ENCODE assay signal across 12 cellular contexts in the genomic region with DNA sequence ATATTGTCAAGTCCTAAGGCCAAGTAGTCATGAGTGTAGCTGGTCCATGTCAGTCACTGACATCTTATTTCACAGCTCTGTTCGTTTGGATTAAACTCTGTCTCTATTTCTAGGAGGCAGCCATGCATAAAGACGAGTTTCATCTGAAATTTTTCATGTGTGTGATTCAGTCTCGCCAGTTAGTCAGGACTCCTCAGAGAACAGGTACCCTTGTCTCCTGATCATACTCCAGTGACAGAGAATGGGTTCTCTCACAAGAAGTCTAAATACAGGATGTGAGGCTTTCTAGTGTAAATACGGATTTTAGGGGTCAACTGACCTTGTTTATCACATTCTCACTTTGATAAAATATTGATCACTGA. TPM values are rescaled to one million over a fixed set of nuclear protein-coding genes. Genes with fewer than 3 reads are reported as not detected.
DNase-seq lines count a peak whose midpoint lies in the region; ATAC-seq and TF ChIP-seq lines count a peak whose summit lies in the region.
"Had no signal": no experiment of that assay in that cellular context is flagged by ENCODE, and none has a peak within 500 bp of the region (broad histone marks: within the 10 kb centered on the region; RNA-seq: fewer than 3 reads in every experiment).

No MANE protein-coding gene starts in this region.

- BruUV-seq in Panc1 (replicated peaks; lab: Mats Ljungman, UMichigan): no TSS peak

- peaks cover 42% of the 10 kb centered on the region for H3K4me1 Mint-ChIP-seq in activated naive CD4-positive, alpha-beta T cell treated with anti-CD3 and anti-CD28 coated beads for 36 hours (ENCODE audit: low read depth)
- H3K4me1 Mint-ChIP-seq in H9: peaks cover 16 to 18% of the 10 kb centered on the region in 2 experiments

- CTCF ChIA-PET in activated naive CD4-positive, alpha-beta T cell treated with anti-CD3 and anti-CD28 coated beads for 36 hours (lab: Charles Lee): interaction anchor here (1.0 to 1.4 kb wide), 4 partner anchors 10 to 86 kb away, joined by 3 to 4 read pairs (median 3); no protein-coding TSS in a partner anchor
- CTCF ChIA-PET in Panc1 (lab: Charles Lee): interaction anchor here (0.9 kb wide), 1 partner anchor 23 kb away, joined by 3 read pairs; no protein-coding TSS in a partner anchor

- TF ChIP-seq CTCF in Panc1 (IDR thresholded peaks at IDR 0.05) (no peak), hepatocyte (IDR thresholded peaks at IDR 0.05; ENCODE audit: poor library complexity) (no peak), H9 (conservative IDR thresholded peaks at IDR 0.05) (no peak)

- no peak overlapping the region for H4K91ac ChIP-seq in H9 (ENCODE audit: insufficient read length, low read depth, low read length)

- H3K9ac ChIP-seq in stomach smooth muscle (ENCODE audit: low read length in 2 of 2) (no peak overlapping the region), H9 (ENCODE audit: extremely low read depth, insufficient read length, low read length) (no peak overlapping the region)

- H3K27me3 ChIP-seq in Panc1 (ENCODE audit: control insufficient read depth, insufficient read depth, low read length): no peaks in the 10 kb centered on the region
- no peaks in the 10 kb centered on the region for H3K27me3 ChIP-seq in hepatocyte
- no peaks in the 10 kb centered on the region for H3K27me3 ChIP-seq in stomach smooth muscle (ENCODE audit: control insufficient read depth in 1 of 2, insufficient read depth in 2 of 2, low read length in 2 of 2)
- no peaks in the 10 kb centered on the region for H3K27me3 ChIP-seq in H9 (ENCODE audit: insufficient read depth, low read length)
- H3K27me3 ChIP-seq: brain microvascular endothelial cell had no signal

- intact Hi-C loops in activated naive CD4-positive, alpha-beta T cell treated with anti-CD3 and anti-CD28 coated beads for 36 hours (cut with micrococcal nuclease): loop anchor here (5.0 kb wide), 5 partner anchors 145 to 1735 kb away; a partner anchor contains a TSS
- intact Hi-C loops in Panc1 (cut with micrococcal nuclease; ENCODE audit: unreplicated experiment): loop anchor here (10.0 kb wide), 1 partner anchor 48 kb away; a partner anchor contains a TSS

- no peak overlapping the region for H3K18ac ChIP-seq in H9 (ENCODE audit: insufficient read length, low read depth, low read length)

- H2AFZ ChIP-seq in hepatocyte (peak overlapping the region; percentile 90), H9 (ENCODE audit: low read length) (no peak overlapping the region)

- no peak for ATAC-seq in Panc1
- ATAC-seq in GM19324 (IDR thresholded peaks at IDR 0.05; ENCODE audit: low FRiP score, unreplicated experiment): no peak
- ATAC-seq in GM18520 (IDR thresholded peaks at IDR 0.05; ENCODE audit: unreplicated experiment): no peak

- POLR2A ChIA-PET in Panc1 (lab: Charles Lee): no interaction called here

- H4K5ac ChIP-seq in H9 (ENCODE audit: insufficient read length, low read depth, low read length): no peak overlapping the region

- no peak for DNase-seq in activated naive CD4-positive, alpha-beta T cell treated with anti-CD3 and anti-CD28 coated beads for 36 hours
- DNase-seq in activated naive CD4-positive, alpha-beta T cell (lab: John Stamatoyannopoulos, UW): no peak
- no peak for DNase-seq in Panc1 (ENCODE audit: low read depth, low spot score)
- no peak for DNase-seq in hepatocyte (ENCODE audit: low spot score)
- no peak for DNase-seq in H9
- DNase-seq: brain microvascular endothelial cell; NCI-H1048; NCI-H526; stimulated activated CD4-positive, alpha-beta T cell treated with anti-CD3 and anti-CD28 coated beads, Interleukin-15, amount 100 ng/mL, for 24 hours had no signal

- H3K9me3 Mint-ChIP-seq in activated naive CD4-positive, alpha-beta T cell treated with anti-CD3 and anti-CD28 coated beads for 36 hours: no peaks in the 10 kb centered on the region
- H3K9me3 Mint-ChIP-seq in H9: no peaks in the 10 kb centered on the region

- no peak overlapping the region for H2BK20ac ChIP-seq in H9 (ENCODE audit: low read depth, low read length, poor library complexity, severe bottlenecking)

- H3K4me1 ChIP-seq in Panc1 (ENCODE audit: control insufficient read depth, insufficient read depth, low read length): peaks cover 20% of the 10 kb centered on the region
- peaks cover 16% of the 10 kb centered on the region for H3K4me1 ChIP-seq in hepatocyte (ENCODE audit: insufficient read depth)
- peaks cover 13% of the 10 kb centered on the region for H3K4me1 ChIP-seq in stomach smooth muscle (ENCODE audit: control insufficient read depth, insufficient read depth, low read length)
- H3K4me1 ChIP-seq in H9 (ENCODE audit: insufficient read depth, low read length): peaks cover 7% of the 10 kb centered on the region

- H2BK5ac ChIP-seq in H9 (ENCODE audit: insufficient read length, low read length): no peak overlapping the region

- H3K27ac ChIP-seq in Panc1 (ENCODE audit: low read length) (peak overlapping the region; percentile 100; the same call in 1 of the 2 replicates), hepatocyte (peak overlapping the region; percentile 97), stomach smooth muscle (ENCODE audit: low read length) (peak overlapping the region; percentile 88), H9 (ENCODE audit: insufficient read length, low read depth, low read length) (no peak overlapping the region)

- H3K36me3 ChIP-seq in Panc1 (ENCODE audit: control insufficient read depth, insufficient read depth, low read length) (peaks cover 8% of the 10 kb centered on the region; the same call in 1 of the 2 replicates), hepatocyte (replicated peaks; ENCODE audit: insufficient read depth, low read depth) (no peaks in the 10 kb centered on the region), stomach smooth muscle (ENCODE audit: control insufficient read depth in 2 of 2, insufficient read depth in 2 of 2, low read length in 2 of 2) (no peaks in the 10 kb centered on the region)
- H3K36me3 ChIP-seq: brain microvascular endothelial cell had no signal

- H2BK12ac ChIP-seq in H9 (ENCODE audit: insufficient read length, low read depth, low read length): no peak overlapping the region

- H3K23me2 ChIP-seq in H9 (ENCODE audit: insufficient read length, low read depth, low read length, poor library complexity, severe bottlenecking): peaks cover 6% of the 10 kb centered on the region

- in situ Hi-C loops in Panc1 (cut with HindIII; ENCODE audit: low pct_unique_long_range_greater_than_20kb, low sequenced_read_pairs): no loop called here

- no peak overlapping the region for H3K23ac ChIP-seq in H9 (ENCODE audit: insufficient read length, low read depth, low read length)

- H3T11ph ChIP-seq in H9 (ENCODE audit: low read length): no peak overlapping the region

- no peak overlapping the region for H3K4me3 Mint-ChIP-seq in activated naive CD4-positive, alpha-beta T cell treated with anti-CD3 and anti-CD28 coated beads for 36 hours
- no peak overlapping the region for H3K4me3 Mint-ChIP-seq in H9

- WGBS in hepatocyte (ENCODE audit: low lambda C conversion rate, missing lambda C conversion rate): 88% methylated on average over 4 of the region's 4 CpGs
- WGBS in H9 (ENCODE audit: extremely low coverage, insufficient read length, low lambda C conversion rate): no CpG with 5 or more reads among the region's 4 CpGs

- peak overlapping the region; percentile 85 for H3K4me2 ChIP-seq in hepatocyte
- H3K4me2 ChIP-seq in H9 (ENCODE audit: insufficient read depth, insufficient read length, low read length): no peak overlapping the region

- H3K4me3 ChIP-seq in Panc1 (ENCODE audit: low read depth in 2 of 2, low read length in 2 of 2) (no peak overlapping the region), hepatocyte (no peak overlapping the region), stomach smooth muscle (ENCODE audit: low read length in 2 of 2) (no peak overlapping the region)

- no peak overlapping the region for H3K4ac ChIP-seq in H9 (ENCODE audit: low read depth, low read length)

- H2AK5ac ChIP-seq in H9 (ENCODE audit: insufficient read length, low read length): no peak overlapping the region

- H3K56ac ChIP-seq in H9 (ENCODE audit: insufficient read length, low read depth, low read length): no peak overlapping the region

- no peak overlapping the region for H3K14ac ChIP-seq in H9 (ENCODE audit: insufficient read depth, low read length)

- no peaks in the 10 kb centered on the region for H3K36me3 Mint-ChIP-seq in activated naive CD4-positive, alpha-beta T cell treated with anti-CD3 and anti-CD28 coated beads for 36 hours (ENCODE audit: low read depth)
- no peaks in the 10 kb centered on the region for H3K36me3 Mint-ChIP-seq in H9 (ENCODE audit: insufficient read depth in 1 of 3, low read depth in 3 of 3)

- H3K27me3 Mint-ChIP-seq in activated naive CD4-positive, alpha-beta T cell treated with anti-CD3 and anti-CD28 coated beads for 36 hours (ENCODE audit: low read depth): no peaks in the 10 kb centered on the region
- peaks cover 13% of the 10 kb centered on the region for H3K27me3 Mint-ChIP-seq in H9 (ENCODE audit: low read depth)

- no peaks in the 10 kb centered on the region for H3K9me3 ChIP-seq in Panc1 (ENCODE audit: control insufficient read depth, insufficient read depth, low read depth, low read length)
- H3K9me3 ChIP-seq in hepatocyte (ENCODE audit: low read depth): no peaks in the 10 kb centered on the region
- no peaks in the 10 kb centered on the region for H3K9me3 ChIP-seq in stomach smooth muscle (ENCODE audit: control insufficient read depth in 2 of 2, low read length in 2 of 2)
- H3K9me3 ChIP-seq in H9 (ENCODE audit: control insufficient read depth, low read depth, low read length): no peaks in the 10 kb centered on the region

- H4K20me1 ChIP-seq in hepatocyte (ENCODE audit: insufficient read depth, poor library complexity, severe bottlenecking) (no peaks in the 10 kb centered on the region), H9 (ENCODE audit: control insufficient read depth, insufficient read depth, insufficient read length) (no peaks in the 10 kb centered on the region)

- no peak overlapping the region for H4K8ac ChIP-seq in H9 (replicated peaks; ENCODE audit: insufficient read length, low read depth, low read length)

- no peak overlapping the region for H2BK15ac ChIP-seq in H9 (ENCODE audit: low read depth, low read length)

- no peaks in the 10 kb centered on the region for H3K9me2 ChIP-seq in hepatocyte (replicated peaks; ENCODE audit: insufficient read depth)

- H3K79me2 ChIP-seq in hepatocyte (peaks cover 33% of the 10 kb centered on the region), H9 (ENCODE audit: insufficient read depth, low read length) (peaks cover 3% of the 10 kb centered on the region; the same call in 1 of the 2 replicates)

- H3K27ac Mint-ChIP-seq in activated naive CD4-positive, alpha-beta T cell treated with anti-CD3 and anti-CD28 coated beads for 36 hours: peak overlapping the region; percentile 96
- H3K27ac Mint-ChIP-seq in H9: no peak overlapping the region

- H3K79me1 ChIP-seq in H9 (ENCODE audit: insufficient read depth, low read depth, low read length, poor library complexity, severe bottlenecking): no peaks in the 10 kb centered on the region

- H2BK120ac ChIP-seq in H9 (ENCODE audit: low read depth, low read length, poor library complexity, severe bottlenecking): no peak overlapping the region

RNA-seq across cellular contexts. Expression of a gene that starts 1.4 kb away (rescaled TPM):
- 10 to 100 TPM; 41.4 to 47.8 TPM for total RNA-seq in activated naive CD4-positive, alpha-beta T cell treated with anti-CD3 and anti-CD28 coated beads for 36 hours
- total RNA-seq in Panc1 (2021; ENCODE audit: unreplicated experiment) (35.2 TPM), hepatocyte (14.4 and 16.9 TPM in 2 replicates), H9 (2021) (28.8 and 30.1 TPM in 2 replicates)
- 6.1 TPM for polyA plus RNA-seq in Panc1 (2012; ENCODE audit: insufficient read length)
- 3.9 and 5.0 TPM in 2 replicates for polyA plus RNA-seq in hepatocyte

RNA-seq across cellular contexts. Expression of a gene that starts 11.9 kb away (rescaled TPM):
- total RNA-seq in activated naive CD4-positive, alpha-beta T cell treated with anti-CD3 and anti-CD28 coated beads for 36 hours: 10 to 100 TPM; 68.2 to 71.9 TPM
- 56.1 TPM for total RNA-seq in Panc1 (2021; ENCODE audit: unreplicated experiment)
- polyA plus RNA-seq in Panc1 (2012; ENCODE audit: insufficient read length): 45.8 TPM
- total RNA-seq in hepatocyte: 45.6 and 49.1 TPM in 2 replicates
- polyA plus RNA-seq in hepatocyte: 51.9 and 57.0 TPM in 2 replicates
- 92.4 and 105 TPM in 2 replicates for total RNA-seq in H9 (2021)

RNA-seq across cellular contexts. Expression of a gene that starts 50.1 kb away (rescaled TPM):
- 10 to 100 TPM; 36.7 to 47.9 TPM for total RNA-seq in activated naive CD4-positive, alpha-beta T cell treated with anti-CD3 and anti-CD28 coated beads for 36 hours
- total RNA-seq in Panc1 (2021; ENCODE audit: unreplicated experiment): 17.1 TPM
- polyA plus RNA-seq in Panc1 (2012; ENCODE audit: insufficient read length): 13.5 TPM
- 22.4 and 27.2 TPM in 2 replicates for total RNA-seq in hepatocyte
- polyA plus RNA-seq in hepatocyte: 24.8 and 29.0 TPM in 2 replicates
- 8.9 and 10.9 TPM in 2 replicates for total RNA-seq in H9 (2021)
